In the genomic region with DNA sequence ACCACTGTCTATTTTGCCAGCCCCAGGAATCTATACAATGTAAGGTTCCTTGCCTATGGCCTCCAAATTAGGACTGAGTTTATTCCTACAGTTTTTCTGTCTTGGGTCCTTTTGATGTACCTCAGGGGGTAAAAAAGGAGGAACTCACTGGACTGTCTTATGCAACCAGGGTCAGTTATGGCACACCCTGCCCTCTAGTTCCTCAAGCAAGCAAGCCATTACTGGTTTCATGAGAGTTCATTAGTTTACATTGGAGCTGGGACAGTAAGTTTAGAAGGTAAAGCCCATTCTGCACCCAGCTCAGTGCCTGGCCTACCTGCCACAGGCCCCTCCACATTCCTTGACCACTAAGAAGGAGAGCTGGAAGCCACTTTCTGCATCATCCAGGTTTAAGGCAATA, we compare ENCODE assay signal across 14 cellular contexts.
A peak's percentile ranks its signal among the peaks of the same experiment; 100 is the strongest.
DNase-seq lines count a peak whose midpoint lies in the region; ATAC-seq, FAIRE-seq and TF ChIP-seq lines count a peak whose summit lies in the region.
"Had no signal": no experiment of that assay in that cellular context is flagged by ENCODE, and none has a peak within 500 bp of the region (broad histone marks: within the 10 kb centered on the region; RNA-seq: fewer than 3 reads in every experiment).

No MANE protein-coding gene starts in this region.

- DNase-seq in MV-4-11 (lab: John Stamatoyannopoulos, UW), result peak; percentile 93
- DNase-seq in GM12878 (ENCODE audit: low read depth, low spot score), result no peak
- DNase-seq in mesothelial cell of epicardium (ENCODE audit: low spot score in 2 of 2, unreplicated experiment in 2 of 2), result no peak
- DNase-seq in upper lobe of left lung, result peak in 1 of 2 donors; percentile 61
- DNase-seq in NCI-H128 (lab: John Stamatoyannopoulos, UW; ENCODE audit: unreplicated experiment), result no peak
- DNase-seq in SW 1271 (lab: John Stamatoyannopoulos, UW), result no peak
- DNase-seq: endodermal cell, glutamatergic neuron, NCI-H1048, NCI-H524 treated with DMSO at 0.1 percent for 48 hours, psoas muscle had no signal

- H3K4me1 ChIP-seq in GM12878 (ENCODE audit: control insufficient read depth, insufficient read depth, low read length) (peaks cover 4% of the 10 kb centered on the region), upper lobe of left lung (peaks cover 16 to 42% (median 19%) of the 10 kb centered on the region in 4 donors)

- no peaks in the 10 kb centered on the region; the same call in 2 of the 3 replicates for H3K9me3 ChIP-seq in GM12878 (replicated peaks; ENCODE audit: control insufficient read depth, insufficient read depth, low read length)
- H3K9me3 ChIP-seq in upper lobe of left lung, result peaks cover 0 to 2% (median 0%) of the 10 kb centered on the region in 4 donors
- H3K9me3 ChIP-seq: ascending aorta, SJSA1 had no signal

- TF ChIP-seq EP300 in GM12878 (IDR thresholded peaks at IDR 0.05; ENCODE audit: borderline replicate concordance in 1 of 2, control insufficient read depth in 1 of 2, low read depth in 2 of 2, low read length in 2 of 2) (no peak), upper lobe of left lung (IDR thresholded peaks at IDR 0.05) (no peak)

- RAD21 ChIA-PET in GM12878 (lab: Charles Lee; ENCODE audit: unreplicated experiment), result interaction anchor here (0.8 to 1.1 kb wide), 4 partner anchors 10 to 201 kb away, joined by 3 to 4 read pairs (median 3); no protein-coding TSS in a partner anchor

- no TSS peak for BruUV-seq in GM12878 (replicated peaks; lab: Mats Ljungman, UMichigan)

- TF ChIP-seq CTCF in GM12878 (IDR thresholded peaks at IDR 0.05 in 2 of 3, conservative IDR thresholded peaks at IDR 0.05 in 1 of 3; ENCODE audit: control insufficient read depth in 2 of 3, extremely low read depth in 1 of 3, insufficient read depth in 1 of 3, low read depth in 3 of 3, low read length in 3 of 3) (no peak), mesothelial cell of epicardium (IDR thresholded peaks at IDR 0.05; ENCODE audit: unreplicated experiment) (no peak), upper lobe of left lung (IDR thresholded peaks at IDR 0.05) (no peak)

- CTCF ChIA-PET in GM12878 (lab: Yijun Ruan, JAX), result interaction anchor here (0.9 to 1.5 kb wide), 5 partner anchors 21 to 106 kb away, joined by 3 to 5 read pairs (median 4); no protein-coding TSS in a partner anchor

- peaks cover 44% of the 10 kb centered on the region for H3K4me1 Mint-ChIP-seq in mesothelial cell of epicardium

- no peak for TF ChIP-seq POLR2A in GM12878 (IDR thresholded peaks at IDR 0.05; ENCODE audit: low read depth, low read length)
- TF ChIP-seq POLR2A in upper lobe of left lung (IDR thresholded peaks at IDR 0.05), result no peak

- no peaks in the 10 kb centered on the region for H3K79me2 ChIP-seq in GM12878 (ENCODE audit: control insufficient read depth, insufficient read depth, low read length)

- SMC1A ChIA-PET in GM12878 (lab: Charles Lee; ENCODE audit: uncharacterized antibody, unreplicated experiment), result interaction anchor here (1.0 to 1.6 kb wide), 6 partner anchors 13 to 74 kb away, joined by 3 to 6 read pairs (median 5); no protein-coding TSS in a partner anchor

- H3K36me3 Mint-ChIP-seq in mesothelial cell of epicardium, result peaks cover 4% of the 10 kb centered on the region

- H3K27ac Mint-ChIP-seq in mesothelial cell of epicardium, result peak overlapping the region; percentile 86

- no peaks in the 10 kb centered on the region for H4K20me1 ChIP-seq in GM12878 (ENCODE audit: control insufficient read depth, insufficient read depth)

- H2AFZ ChIP-seq in GM12878 (ENCODE audit: control insufficient read depth, low read depth, low read length), result no peak overlapping the region

- no peak for TF ChIP-seq RAD21 in GM12878 (IDR thresholded peaks at IDR 0.05; ENCODE audit: insufficient read depth, low read depth, low read length)

- FAIRE-seq in GM12878 (lab: Jason Lieb, UNC), result no peak

- no peak overlapping the region for H3K9ac ChIP-seq in GM12878 (ENCODE audit: control insufficient read depth, insufficient read depth, low read length)

- peak; percentile 25; the same call in 1 of the 3 replicates for ATAC-seq in GM12878
- peak; percentile 60 to 72 for ATAC-seq in upper lobe of left lung (ENCODE audit: low FRiP score in 2 of 2)
- no peak for ATAC-seq in HG02973 (IDR thresholded peaks at IDR 0.05; ENCODE audit: unreplicated experiment)

- in situ Hi-C loops in GM12878 (cut with MboI), result no loop called here

- H3K27me3 Mint-ChIP-seq in mesothelial cell of epicardium (ENCODE audit: low read depth), result no peaks in the 10 kb centered on the region

- intact Hi-C loops in GM12878 (cut with micrococcal nuclease; ENCODE audit: unreplicated experiment), result no loop called here

- H3K27me3 ChIP-seq in GM12878 (replicated peaks in 1 of 2; ENCODE audit: control insufficient read depth in 2 of 2, insufficient read depth in 2 of 2, low read length in 1 of 2) (no peaks in the 10 kb centered on the region; a peak in 1 of 4 replicates), upper lobe of left lung (no peaks in the 10 kb centered on the region)
- H3K27me3 ChIP-seq: ascending aorta, SJSA1 had no signal

- H3K9me3 Mint-ChIP-seq in mesothelial cell of epicardium, result peaks cover 6% of the 10 kb centered on the region

- H3K4me3 ChIP-seq in GM12878 (no peak overlapping the region), upper lobe of left lung (no peak overlapping the region)
- H3K4me3 ChIP-seq: ascending aorta, psoas muscle, SJSA1 had no signal

- H3K27ac ChIP-seq in GM12878 (ENCODE audit: control insufficient read depth, insufficient read depth) (no peak overlapping the region), upper lobe of left lung (peak overlapping the region in 1 of 4 donors; percentile 53)
- H3K27ac ChIP-seq: psoas muscle, SJSA1 had no signal

- H3K4me3 Mint-ChIP-seq in mesothelial cell of epicardium, result no peak overlapping the region
- H3K4me3 Mint-ChIP-seq: endodermal cell had no signal

- no peak overlapping the region for H3K4me2 ChIP-seq in GM12878 (ENCODE audit: control insufficient read depth, insufficient read depth)

- POLR2A ChIA-PET in GM12878 (lab: Charles Lee), result interaction anchor here (0.6 to 1.1 kb wide), 2 partner anchors 13 to 43 kb away, joined by 3 to 5 read pairs; no protein-coding TSS in a partner anchor

- H3K36me3 ChIP-seq in GM12878 (ENCODE audit: control insufficient read depth in 2 of 2, insufficient read depth in 2 of 2, low read length in 1 of 2) (no peaks in the 10 kb centered on the region), upper lobe of left lung (no peaks in the 10 kb centered on the region)
- H3K36me3 ChIP-seq: ascending aorta had no signal

TF ChIP-seq in GM12878, 131 proteins besides CTCF, POLR2A, EP300 and RAD21 (continues in another document):
- TF ChIP-seq MTA3 (IDR thresholded peaks at IDR 0.05; ENCODE audit: borderline replicate concordance, low read length) (no peak), CBX3 (IDR thresholded peaks at IDR 0.05; ENCODE audit: borderline replicate concordance, low read depth) (no peak), ZZZ3 (IDR thresholded peaks at IDR 0.05; ENCODE audit: control insufficient read depth, insufficient read length, low read depth) (no peak), BCL11A (IDR thresholded peaks at IDR 0.05; ENCODE audit: low read depth, low read length) (no peak), HDAC2 (IDR thresholded peaks at IDR 0.05) (no peak), HDAC6 (IDR thresholded peaks at IDR 0.05; ENCODE audit: unreplicated experiment) (no peak), TCF12 (IDR thresholded peaks at IDR 0.05; ENCODE audit: low read depth, low read length) (no peak)
- TF ChIP-seq, protein P1, sequence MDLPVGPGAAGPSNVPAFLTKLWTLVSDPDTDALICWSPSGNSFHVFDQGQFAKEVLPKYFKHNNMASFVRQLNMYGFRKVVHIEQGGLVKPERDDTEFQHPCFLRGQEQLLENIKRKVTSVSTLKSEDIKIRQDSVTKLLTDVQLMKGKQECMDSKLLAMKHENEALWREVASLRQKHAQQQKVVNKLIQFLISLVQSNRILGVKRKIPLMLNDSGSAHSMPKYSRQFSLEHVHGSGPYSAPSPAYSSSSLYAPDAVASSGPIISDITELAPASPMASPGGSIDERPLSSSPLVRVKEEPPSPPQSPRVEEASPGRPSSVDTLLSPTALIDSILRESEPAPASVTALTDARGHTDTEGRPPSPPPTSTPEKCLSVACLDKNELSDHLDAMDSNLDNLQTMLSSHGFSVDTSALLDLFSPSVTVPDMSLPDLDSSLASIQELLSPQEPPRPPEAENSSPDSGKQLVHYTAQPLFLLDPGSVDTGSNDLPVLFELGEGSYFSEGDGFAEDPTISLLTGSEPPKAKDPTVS (IDR thresholded peaks at IDR 0.05; ENCODE audit: low read depth, low read length), result no peak
- TF ChIP-seq, protein P2, sequence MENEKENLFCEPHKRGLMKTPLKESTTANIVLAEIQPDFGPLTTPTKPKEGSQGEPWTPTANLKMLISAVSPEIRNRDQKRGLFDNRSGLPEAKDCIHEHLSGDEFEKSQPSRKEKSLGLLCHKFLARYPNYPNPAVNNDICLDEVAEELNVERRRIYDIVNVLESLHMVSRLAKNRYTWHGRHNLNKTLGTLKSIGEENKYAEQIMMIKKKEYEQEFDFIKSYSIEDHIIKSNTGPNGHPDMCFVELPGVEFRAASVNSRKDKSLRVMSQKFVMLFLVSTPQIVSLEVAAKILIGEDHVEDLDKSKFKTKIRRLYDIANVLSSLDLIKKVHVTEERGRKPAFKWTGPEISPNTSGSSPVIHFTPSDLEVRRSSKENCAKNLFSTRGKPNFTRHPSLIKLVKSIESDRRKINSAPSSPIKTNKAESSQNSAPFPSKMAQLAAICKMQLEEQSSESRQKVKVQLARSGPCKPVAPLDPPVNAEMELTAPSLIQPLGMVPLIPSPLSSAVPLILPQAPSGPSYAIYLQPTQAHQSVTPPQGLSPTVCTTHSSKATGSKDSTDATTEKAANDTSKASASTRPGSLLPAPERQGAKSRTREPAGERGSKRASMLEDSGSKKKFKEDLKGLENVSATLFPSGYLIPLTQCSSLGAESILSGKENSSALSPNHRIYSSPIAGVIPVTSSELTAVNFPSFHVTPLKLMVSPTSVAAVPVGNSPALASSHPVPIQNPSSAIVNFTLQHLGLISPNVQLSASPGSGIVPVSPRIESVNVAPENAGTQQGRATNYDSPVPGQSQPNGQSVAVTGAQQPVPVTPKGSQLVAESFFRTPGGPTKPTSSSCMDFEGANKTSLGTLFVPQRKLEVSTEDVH (IDR thresholded peaks at IDR 0.05; ENCODE audit: low read depth, partially characterized antibody), result no peak
- TF ChIP-seq, protein P3, sequence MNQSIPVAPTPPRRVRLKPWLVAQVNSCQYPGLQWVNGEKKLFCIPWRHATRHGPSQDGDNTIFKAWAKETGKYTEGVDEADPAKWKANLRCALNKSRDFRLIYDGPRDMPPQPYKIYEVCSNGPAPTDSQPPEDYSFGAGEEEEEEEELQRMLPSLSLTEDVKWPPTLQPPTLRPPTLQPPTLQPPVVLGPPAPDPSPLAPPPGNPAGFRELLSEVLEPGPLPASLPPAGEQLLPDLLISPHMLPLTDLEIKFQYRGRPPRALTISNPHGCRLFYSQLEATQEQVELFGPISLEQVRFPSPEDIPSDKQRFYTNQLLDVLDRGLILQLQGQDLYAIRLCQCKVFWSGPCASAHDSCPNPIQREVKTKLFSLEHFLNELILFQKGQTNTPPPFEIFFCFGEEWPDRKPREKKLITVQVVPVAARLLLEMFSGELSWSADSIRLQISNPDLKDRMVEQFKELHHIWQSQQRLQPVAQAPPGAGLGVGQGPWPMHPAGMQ (IDR thresholded peaks at IDR 0.05; ENCODE audit: borderline replicate concordance), result no peak
